Comparison of ENCODE assay signal across 1 cellular context in the genomic region with DNA sequence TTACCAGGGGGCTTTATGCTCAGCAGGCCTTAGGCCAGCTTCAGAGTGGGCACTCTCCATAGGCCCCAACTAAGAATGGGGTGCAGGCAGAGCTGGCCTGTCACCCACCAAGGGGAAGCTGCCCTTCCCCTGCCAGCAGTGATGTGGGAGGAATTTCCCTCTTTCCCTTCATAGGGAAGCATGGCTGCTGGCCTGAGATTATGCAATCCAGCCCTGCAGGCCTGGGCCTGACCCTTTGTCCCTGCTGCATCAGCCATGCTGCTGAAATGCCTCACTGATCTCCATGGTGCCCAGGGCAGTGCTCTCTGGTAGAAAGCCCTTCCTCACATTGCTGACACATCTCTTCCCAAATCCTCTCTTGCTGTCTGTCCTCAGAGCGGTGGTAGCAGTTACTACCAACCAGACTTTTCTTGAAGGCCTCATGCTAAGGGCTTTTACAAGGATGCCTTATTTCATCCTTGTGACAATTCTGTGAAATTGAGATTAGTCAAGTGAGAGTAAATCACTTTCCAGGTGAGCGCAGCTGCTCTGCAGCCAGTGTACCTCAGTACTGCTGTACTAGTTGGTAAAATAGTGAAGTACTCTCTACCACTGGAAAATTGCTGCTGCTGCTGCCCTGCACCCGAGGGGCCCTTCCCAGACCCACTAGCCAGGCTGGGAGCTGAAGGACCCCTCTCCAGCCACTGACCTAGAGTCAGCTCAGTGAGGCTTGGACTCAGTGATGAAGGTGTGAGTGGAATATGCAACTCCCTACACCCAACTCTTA.
TF ChIP-seq lines count a peak whose summit lies in the region.

No MANE protein-coding gene starts in this region.

TF ChIP-seq in K562, 482 proteins besides CTCF, POLR2A, EP300 and RAD21:
- TF ChIP-seq CEBPB (tag; IDR thresholded peaks at IDR 0.05) (peak; percentile 66), ZNF24 (IDR thresholded peaks at IDR 0.05) (no peak), TCF3 (CRISPR knock-in tag; IDR thresholded peaks at IDR 0.05) (no peak), CEBPG (CRISPR knock-in tag; IDR thresholded peaks at IDR 0.05) (no peak), CEBPG (tag; conservative IDR thresholded peaks at IDR 0.05 in 1 of 2, IDR thresholded peaks at IDR 0.05 in 1 of 2) (peak in 1 of 2 experiments; percentile 28; a peak in 1 of 4 replicates)
TF ChIP-seq in K562: peak in this region for 2.
